Comparison of ENCODE assay signal across 11 cellular contexts in the genomic region with DNA sequence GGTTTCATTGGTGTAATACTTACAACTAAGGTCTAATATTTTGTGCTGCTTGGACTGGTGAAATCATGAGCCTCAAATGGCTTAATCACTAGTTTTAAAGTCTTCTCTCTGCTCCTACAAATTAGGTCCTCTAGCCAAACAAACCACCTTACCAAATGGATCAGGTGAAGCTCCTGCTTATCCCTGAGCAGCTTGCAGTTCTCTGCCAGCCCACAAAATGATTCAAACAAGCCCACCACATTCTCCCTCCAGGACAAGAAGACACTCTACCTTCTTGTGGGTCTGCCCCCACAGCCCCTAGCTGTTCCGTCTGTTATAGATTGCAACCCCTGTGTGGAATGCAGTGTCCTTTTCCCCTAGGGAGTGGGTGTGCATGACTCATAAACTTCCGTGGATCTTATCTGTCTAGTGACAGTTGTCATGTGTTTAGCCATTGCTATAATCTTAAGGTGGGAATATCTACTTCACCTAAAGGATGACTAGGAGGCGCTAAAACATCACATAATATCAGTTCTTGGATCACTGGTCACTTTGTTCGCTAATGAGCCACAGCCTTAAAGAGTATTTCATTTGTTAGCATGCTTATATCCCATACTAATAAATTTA.
A peak's percentile ranks its signal among the peaks of the same experiment; 100 is the strongest.
DNase-seq lines count a peak whose midpoint lies in the region; ATAC-seq and TF ChIP-seq lines count a peak whose summit lies in the region.
"Had no signal": no experiment of that assay in that cellular context is flagged by ENCODE, and none has a peak within 500 bp of the region (broad histone marks: within the 10 kb centered on the region; RNA-seq: fewer than 3 reads in every experiment).

No MANE protein-coding gene starts in this region.

- H3K4me3 ChIP-seq in upper lobe of right lung: no peak overlapping the region

- DNase-seq in NCI-H2029 treated with DMSO at 0.1 percent for 48 hours (lab: John Stamatoyannopoulos, UW): peak; percentile 1
- no peak for DNase-seq in NCI-H2029 (lab: John Stamatoyannopoulos, UW)
- DNase-seq in OCI-M1 (lab: John Stamatoyannopoulos, UW): peak; percentile 92
- peak; percentile 0 to 4 for DNase-seq in erythroblast (lab: John Stamatoyannopoulos, UW)
- no peak for DNase-seq in upper lobe of right lung
- DNase-seq in stimulated activated CD4-positive, alpha-beta T cell treated with anti-CD3 and anti-CD28 coated beads, Interleukin-1b, Interleukin-23, amount 100 ng/mL, for 48 hours: no peak
- DNase-seq: activated CD4-positive, alpha-beta memory T cell treated with anti-CD3 and anti-CD28 coated beads, Interleukin-2, amount 10 ng/mL, durations not matched to agents 7 days and 5 days; left cardiac atrium; stimulated activated CD4-positive, alpha-beta T cell treated with anti-CD3 and anti-CD28 coated beads, Interleukin-15, amount 100 ng/mL, for 24 hours had no signal

- TF ChIP-seq POLR2A in erythroblast (IDR thresholded peaks at IDR 0.05; ENCODE audit: low read length): no peak

- no peaks in the 10 kb centered on the region for H3K9me3 ChIP-seq in upper lobe of right lung

- H3K27me3 ChIP-seq in upper lobe of right lung: no peaks in the 10 kb centered on the region

- intact Hi-C loops in upper lobe of right lung (cut with DNase I): no loop called here

- peak; percentile 13 for TF ChIP-seq CTCF in upper lobe of right lung (IDR thresholded peaks at IDR 0.05)

- ATAC-seq in upper lobe of right lung: no peak
- no peak for ATAC-seq in HG03135 (IDR thresholded peaks at IDR 0.05; ENCODE audit: unreplicated experiment)
- no peak for ATAC-seq in GM18511 (IDR thresholded peaks at IDR 0.05; ENCODE audit: unreplicated experiment)
- ATAC-seq: left cardiac atrium had no signal

- no peaks in the 10 kb centered on the region for H3K4me1 ChIP-seq in upper lobe of right lung

- no peaks in the 10 kb centered on the region for H3K36me3 ChIP-seq in upper lobe of right lung

- H3K27ac ChIP-seq in upper lobe of right lung: no peak overlapping the region

Comparison
In these comparisons a context has a peak if more than half of its experiments do, and no peak if none do; other contexts are left out.
1. DNase-seq: peak in NCI-H2029 treated with DMSO at 0.1 percent for 48 hours (single experiment), OCI-M1 (single experiment) and erythroblast (2 of 2); none in NCI-H2029 (single experiment), upper lobe of right lung (single experiment) and stimulated activated CD4-positive, alpha-beta T cell treated with anti-CD3 and anti-CD28 coated beads, Interleukin-1b, Interleukin-23, amount 100 ng/mL, for 48 hours (single experiment).